ENCODE assay signal across 1 cellular context in the genomic region with DNA sequence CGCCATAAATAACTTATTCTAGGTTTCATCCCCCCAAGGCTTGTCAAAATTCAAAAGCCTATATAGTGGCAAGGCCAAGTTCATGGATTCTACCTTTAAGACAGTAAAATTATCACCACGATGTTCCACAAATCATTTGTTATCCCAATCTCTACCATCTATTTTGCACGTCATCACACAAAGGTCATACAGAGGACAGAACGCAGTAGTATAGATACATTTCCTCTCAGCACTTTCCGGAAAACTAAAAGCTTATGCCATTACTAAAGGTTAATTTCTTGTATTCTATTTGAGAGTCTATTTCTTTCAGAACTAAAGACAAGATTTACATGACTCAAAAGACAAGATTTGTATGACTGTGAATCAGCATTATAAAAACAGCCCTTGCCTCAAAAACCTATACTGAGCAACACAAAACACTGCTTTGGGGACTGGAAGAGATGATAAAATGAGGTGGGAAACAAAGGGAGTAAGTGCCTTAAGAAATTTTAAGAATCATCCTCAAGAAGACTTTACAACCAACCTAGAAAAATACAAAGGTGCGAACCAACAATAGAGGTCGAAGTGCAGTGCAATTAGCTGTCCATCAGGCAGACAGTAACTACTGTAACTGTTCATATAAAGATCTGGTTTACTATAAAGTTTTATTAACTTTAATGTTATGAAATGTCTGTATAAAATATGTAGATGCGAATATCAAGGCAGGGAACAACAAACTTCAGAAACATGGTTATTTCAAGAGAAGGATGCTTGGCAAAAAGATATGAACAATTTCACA.
TF ChIP-seq lines count a peak whose summit lies in the region.

No MANE protein-coding gene starts in this region.

TF ChIP-seq in H1, 55 proteins besides CTCF, POLR2A, EP300 and RAD21:
- TF ChIP-seq JUND (IDR thresholded peaks at IDR 0.05; ENCODE audit: low read length) = no peak
- TF ChIP-seq SIRT6 (IDR thresholded peaks at IDR 0.05; ENCODE audit: low read length) = no peak
- TF ChIP-seq CHD2 (IDR thresholded peaks at IDR 0.05; ENCODE audit: low read length) = no peak
- no peak for TF ChIP-seq TBP (IDR thresholded peaks at IDR 0.05; ENCODE audit: low read depth, low read length)
- TF ChIP-seq CBX5 (IDR thresholded peaks at IDR 0.05; ENCODE audit: low read depth, low read length) = no peak
- no peak for TF ChIP-seq JUN (IDR thresholded peaks at IDR 0.05; ENCODE audit: low read depth, low read length)
- no peak for TF ChIP-seq POLR2AphosphoS5 (IDR thresholded peaks at IDR 0.05; ENCODE audit: low read depth, low read length)
- TF ChIP-seq, protein P1, sequence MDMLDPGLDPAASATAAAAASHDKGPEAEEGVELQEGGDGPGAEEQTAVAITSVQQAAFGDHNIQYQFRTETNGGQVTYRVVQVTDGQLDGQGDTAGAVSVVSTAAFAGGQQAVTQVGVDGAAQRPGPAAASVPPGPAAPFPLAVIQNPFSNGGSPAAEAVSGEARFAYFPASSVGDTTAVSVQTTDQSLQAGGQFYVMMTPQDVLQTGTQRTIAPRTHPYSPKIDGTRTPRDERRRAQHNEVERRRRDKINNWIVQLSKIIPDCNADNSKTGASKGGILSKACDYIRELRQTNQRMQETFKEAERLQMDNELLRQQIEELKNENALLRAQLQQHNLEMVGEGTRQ (IDR thresholded peaks at IDR 0.05; ENCODE audit: low read length) = no peak
- TF ChIP-seq ASH2L (IDR thresholded peaks at IDR 0.05; ENCODE audit: low read length) = no peak
- no peak for TF ChIP-seq SP4 (IDR thresholded peaks at IDR 0.05; ENCODE audit: low read length)
- TF ChIP-seq CEBPB (IDR thresholded peaks at IDR 0.05; ENCODE audit: low read depth, low read length) = no peak
- TF ChIP-seq KDM1A (IDR thresholded peaks at IDR 0.05; ENCODE audit: borderline replicate concordance, low read length) = no peak
- no peak for TF ChIP-seq MAFK (IDR thresholded peaks at IDR 0.05; ENCODE audit: low read depth, low read length)
- TF ChIP-seq PHF8 (conservative IDR thresholded peaks at IDR 0.05; ENCODE audit: low read depth, low read length) = no peak
- TF ChIP-seq CBX8 (IDR thresholded peaks at IDR 0.05; ENCODE audit: borderline replicate concordance, low read depth, low read length) = no peak
- TF ChIP-seq EGR1 (IDR thresholded peaks at IDR 0.05; ENCODE audit: borderline replicate concordance, low read depth, low read length) = no peak
- no peak for TF ChIP-seq TAF7 (optimal IDR thresholded peaks at IDR 0.05; ENCODE audit: borderline replicate concordance, low read depth, low read length)
- no peak for TF ChIP-seq SIX5 (IDR thresholded peaks at IDR 0.05; ENCODE audit: low read depth, low read length)
